In genomic region chr1:201386208-201386607, GRCh38 we compare ENCODE assay signal across 35 cellular contexts. TPM values are rescaled to one million over a fixed set of nuclear protein-coding genes. Genes with fewer than 3 reads are reported as not detected.
"Had no signal": no experiment of that assay in that cellular context is flagged by ENCODE, and none has a peak within 500 bp of the region (broad histone marks: within the 10 kb centered on the region; RNA-seq: fewer than 3 reads in every experiment).

No MANE protein-coding gene starts in this region.

- DNase-seq: activated CD4-positive, alpha-beta memory T cell treated with anti-CD3 and anti-CD28 coated beads for 36 hours; activated CD4-positive, alpha-beta T cell treated with anti-CD3 and anti-CD28 coated beads for 36 hours; activated CD4-positive, alpha-beta T cell treated with anti-CD3 and anti-CD28 coated beads, Interleukin-2, amount 10 ng/mL, durations not matched to agents 24 days and 14 days; activated CD4-positive, CD25-positive, alpha-beta regulatory T cell; activated CD4-positive, CD25-positive, alpha-beta regulatory T cell treated with anti-CD3 and anti-CD28 coated beads, Interleukin-2, amount 50 U/mL, for 72 hours; activated CD8-positive, alpha-beta memory T cell treated with anti-CD3 and anti-CD28 coated beads, Interleukin-2, amount 10 ng/mL, durations not matched to agents 7 days and 5 days; activated CD8-positive, alpha-beta memory T cell treated with anti-CD3 and anti-CD28 coated beads, Interleukin-2, amount 50 U/mL, for 4 hours; activated CD8-positive, alpha-beta T cell treated with anti-CD3 and anti-CD28 coated beads, Interleukin-2, amount 10 ng/mL, durations not matched to agents 7 days and 5 days; activated effector memory CD4-positive, alpha-beta T cell treated with anti-CD3 and anti-CD28 coated beads, Interleukin-2, amount 50 U/mL, for 16 hours; activated naive CD4-positive, alpha-beta T cell treated with anti-CD3 and anti-CD28 coated beads for 36 hours; activated naive CD8-positive, alpha-beta T cell treated with anti-CD3 and anti-CD28 coated beads for 36 hours; activated naive CD8-positive, alpha-beta T cell treated with anti-CD3 and anti-CD28 coated beads, Interleukin-2, amount 50 U/mL, for 24 hours; activated T-cell treated with anti-CD3 and anti-CD28 coated beads, Interleukin-2, amount 50 U/mL, for 1 hour; activated T-cell treated with anti-CD3 and anti-CD28 coated beads, Interleukin-2, amount 50 U/mL, for 48 hours; adrenal gland; amygdala; aorta; body of pancreas; dorsolateral prefrontal cortex; effector memory CD4-positive, alpha-beta T cell; endodermal cell; erythroblast; esophagus squamous epithelium; foreskin melanocyte; T-helper 2 cell had no signal

- H3K4me1 ChIP-seq: adrenal gland, gastroesophageal sphincter had no signal

- H3K36me3 ChIP-seq: adrenal gland, gastroesophageal sphincter had no signal

- H3K27ac ChIP-seq: adrenal gland, coronary artery, dorsolateral prefrontal cortex, gastroesophageal sphincter had no signal

- ATAC-seq: gastroesophageal sphincter had no signal

- H3K4me3 ChIP-seq: adrenal gland, body of pancreas, coronary artery, dorsolateral prefrontal cortex, esophagus squamous epithelium, gastroesophageal sphincter had no signal

- H3K9me3 ChIP-seq: adrenal gland, body of pancreas, esophagus squamous epithelium, gastroesophageal sphincter had no signal

- H3K27me3 ChIP-seq: adrenal gland, body of pancreas, dorsolateral prefrontal cortex had no signal

RNA-seq across cellular contexts. Expression of gene TNNT2, which starts 8.7 kb away (rescaled TPM):
- total RNA-seq: activated CD4-positive, alpha-beta memory T cell treated with anti-CD3 and anti-CD28 coated beads for 36 hours; activated CD4-positive, alpha-beta T cell treated with anti-CD3 and anti-CD28 coated beads for 36 hours; activated CD4-positive, alpha-beta T cell treated with anti-CD3 and anti-CD28 coated beads, Interleukin-2, amount 10 ng/mL, durations not matched to agents 24 days and 14 days; activated CD8-positive, alpha-beta memory T cell treated with anti-CD3 and anti-CD28 coated beads for 36 hours; activated CD8-positive, alpha-beta memory T cell treated with anti-CD3 and anti-CD28 coated beads, Interleukin-2, amount 10 ng/mL, durations not matched to agents 7 days and 5 days; activated CD8-positive, alpha-beta T cell treated with anti-CD3 and anti-CD28 coated beads, Interleukin-2, amount 10 ng/mL, durations not matched to agents 7 days and 5 days; activated naive CD4-positive, alpha-beta T cell treated with anti-CD3 and anti-CD28 coated beads for 36 hours; activated naive CD8-positive, alpha-beta T cell treated with anti-CD3 and anti-CD28 coated beads for 36 hours; activated T-helper 1 cell treated with anti-CD3 and anti-CD28 coated beads, Interleukin-12 subunit alpha, Interleukin-12 subunit beta, Interleukin-2, Interleukin-4 antibody, amounts not matched to agents 30 ng/mL and 10 ng/mL and 1 ng/mL, durations not matched to agents 14 hours and 24 hours and 36 hours; activated T-helper 2 cell treated with anti-CD3 and anti-CD28 coated beads, Interferon-gamma antibody, Interleukin-2, Interleukin-4, amounts not matched to agents 10 μg/mL and 5 μg/mL and 100 μg/mL, durations not matched to agents 14 hours and 24 hours and 36 hours; cerebellum; fibroblast of lung; T-helper 1 cell treated with Interleukin-12 subunit alpha and Interleukin-12 subunit beta and Interleukin-4 antibody, amounts not matched to agents 30 ng/mL and 1 ng/mL, for 36 hours had no signal

RNA-seq across cellular contexts. Expression of gene LAD1, which starts 12.9 kb away (rescaled TPM):
- total RNA-seq: activated CD4-positive, alpha-beta memory T cell treated with anti-CD3 and anti-CD28 coated beads for 36 hours; activated CD4-positive, alpha-beta T cell treated with anti-CD3 and anti-CD28 coated beads for 36 hours; activated CD4-positive, alpha-beta T cell treated with anti-CD3 and anti-CD28 coated beads, Interleukin-2, amount 10 ng/mL, durations not matched to agents 24 days and 14 days; activated CD8-positive, alpha-beta memory T cell treated with anti-CD3 and anti-CD28 coated beads for 36 hours; activated CD8-positive, alpha-beta memory T cell treated with anti-CD3 and anti-CD28 coated beads, Interleukin-2, amount 10 ng/mL, durations not matched to agents 7 days and 5 days; activated CD8-positive, alpha-beta T cell treated with anti-CD3 and anti-CD28 coated beads, Interleukin-2, amount 10 ng/mL, durations not matched to agents 7 days and 5 days; activated naive CD4-positive, alpha-beta T cell treated with anti-CD3 and anti-CD28 coated beads for 36 hours; activated naive CD8-positive, alpha-beta T cell treated with anti-CD3 and anti-CD28 coated beads for 36 hours; activated T-helper 1 cell treated with anti-CD3 and anti-CD28 coated beads, Interleukin-12 subunit alpha, Interleukin-12 subunit beta, Interleukin-2, Interleukin-4 antibody, amounts not matched to agents 30 ng/mL and 10 ng/mL and 1 ng/mL, durations not matched to agents 14 hours and 24 hours and 36 hours; activated T-helper 2 cell treated with anti-CD3 and anti-CD28 coated beads, Interferon-gamma antibody, Interleukin-2, Interleukin-4, amounts not matched to agents 10 μg/mL and 5 μg/mL and 100 μg/mL, durations not matched to agents 14 hours and 24 hours and 36 hours; cerebellum; fibroblast of lung; fibroblast of villous mesenchyme; T-helper 1 cell treated with Interleukin-12 subunit alpha and Interleukin-12 subunit beta and Interleukin-4 antibody, amounts not matched to agents 30 ng/mL and 1 ng/mL, for 36 hours had no signal
- polyA plus RNA-seq: fibroblast of lung had no signal

RNA-seq across cellular contexts. Expression of gene TNNI1, which starts 35.3 kb away (rescaled TPM):
- total RNA-seq: activated CD4-positive, alpha-beta memory T cell treated with anti-CD3 and anti-CD28 coated beads for 36 hours; activated CD4-positive, alpha-beta T cell treated with anti-CD3 and anti-CD28 coated beads for 36 hours; activated CD4-positive, alpha-beta T cell treated with anti-CD3 and anti-CD28 coated beads, Interleukin-2, amount 10 ng/mL, durations not matched to agents 24 days and 14 days; activated CD8-positive, alpha-beta memory T cell treated with anti-CD3 and anti-CD28 coated beads for 36 hours; activated CD8-positive, alpha-beta memory T cell treated with anti-CD3 and anti-CD28 coated beads, Interleukin-2, amount 10 ng/mL, durations not matched to agents 7 days and 5 days; activated CD8-positive, alpha-beta T cell treated with anti-CD3 and anti-CD28 coated beads, Interleukin-2, amount 10 ng/mL, durations not matched to agents 7 days and 5 days; activated naive CD4-positive, alpha-beta T cell treated with anti-CD3 and anti-CD28 coated beads for 36 hours; activated naive CD8-positive, alpha-beta T cell treated with anti-CD3 and anti-CD28 coated beads for 36 hours; activated T-helper 1 cell treated with anti-CD3 and anti-CD28 coated beads, Interleukin-12 subunit alpha, Interleukin-12 subunit beta, Interleukin-2, Interleukin-4 antibody, amounts not matched to agents 30 ng/mL and 10 ng/mL and 1 ng/mL, durations not matched to agents 14 hours and 24 hours and 36 hours; activated T-helper 2 cell treated with anti-CD3 and anti-CD28 coated beads, Interferon-gamma antibody, Interleukin-2, Interleukin-4, amounts not matched to agents 10 μg/mL and 5 μg/mL and 100 μg/mL, durations not matched to agents 14 hours and 24 hours and 36 hours; aorta; body of pancreas; esophagus squamous epithelium; fibroblast of lung; gastroesophageal sphincter; glomerular endothelial cell had no signal
